16 cellular contexts compared by ENCODE assay signal in genomic region chr6:165181951-165182414, GRCh38.
DNase-seq lines count a peak whose midpoint lies in the region; ATAC-seq, FAIRE-seq and TF ChIP-seq lines count a peak whose summit lies in the region.
"Had no signal": no experiment of that assay in that cellular context is flagged by ENCODE, and none has a peak within 500 bp of the region (broad histone marks: within the 10 kb centered on the region; RNA-seq: fewer than 3 reads in every experiment).

No MANE protein-coding gene starts in this region.

- no peak for FAIRE-seq in D721Med (lab: Jason Lieb, UNC)
- FAIRE-seq: GM12892 had no signal

- peak; percentile 77 for DNase-seq in COLO829 (ENCODE audit: low spot score)
- DNase-seq in NCI-H2029 (lab: John Stamatoyannopoulos, UW) = peak; percentile 44
- peak; percentile 29 for DNase-seq in choroid plexus epithelial cell (ENCODE audit: low read depth)
- peak; percentile 62 for DNase-seq in myocyte (ENCODE audit: low read depth)
- no peak for DNase-seq in NCI-H226
- no peak for DNase-seq in activated naive CD4-positive, alpha-beta T cell treated with anti-CD3 and anti-CD28 coated beads for 36 hours
- no peak for DNase-seq in D721Med (ENCODE audit: insufficient read length, low spot score)
- DNase-seq: activated CD4-positive, alpha-beta memory T cell treated with anti-CD3 and anti-CD28 coated beads for 36 hours; activated naive CD4-positive, alpha-beta T cell; Caco-2; NCI-H1417 treated with DMSO at 0.1 percent for 48 hours; T-helper 17 cell had no signal

- no peak overlapping the region for H3K27ac Mint-ChIP-seq in activated naive CD4-positive, alpha-beta T cell treated with anti-CD3 and anti-CD28 coated beads for 36 hours
- H3K27ac Mint-ChIP-seq: activated CD4-positive, alpha-beta memory T cell treated with anti-CD3 and anti-CD28 coated beads for 36 hours; T-helper 17 cell had no signal

- H3K4me3 ChIP-seq in choroid plexus epithelial cell (ENCODE audit: low read depth, low read length) = no peak overlapping the region
- H3K4me3 ChIP-seq: mucosa of descending colon, skin epidermis had no signal

- no peak for ATAC-seq in GM21367 (IDR thresholded peaks at IDR 0.05; ENCODE audit: unreplicated experiment)
- ATAC-seq: mucosa of descending colon, T-helper 17 cell had no signal

- no peaks in the 10 kb centered on the region for H3K4me1 Mint-ChIP-seq in activated naive CD4-positive, alpha-beta T cell treated with anti-CD3 and anti-CD28 coated beads for 36 hours (ENCODE audit: low read depth)
- H3K4me1 Mint-ChIP-seq: T-helper 17 cell had no signal

- H3K27me3 Mint-ChIP-seq in activated naive CD4-positive, alpha-beta T cell treated with anti-CD3 and anti-CD28 coated beads for 36 hours (ENCODE audit: low read depth) = no peaks in the 10 kb centered on the region
- H3K27me3 Mint-ChIP-seq: activated CD4-positive, alpha-beta memory T cell treated with anti-CD3 and anti-CD28 coated beads for 36 hours; T-helper 17 cell had no signal

- TF ChIP-seq CTCF in choroid plexus epithelial cell (conservative IDR thresholded peaks at IDR 0.05; ENCODE audit: low read depth, low read length) (no peak), D721Med (IDR thresholded peaks at IDR 0.05; ENCODE audit: insufficient read depth, missing control alignments) (no peak)

- no peaks in the 10 kb centered on the region for H3K36me3 Mint-ChIP-seq in activated naive CD4-positive, alpha-beta T cell treated with anti-CD3 and anti-CD28 coated beads for 36 hours (ENCODE audit: low read depth)
- H3K36me3 Mint-ChIP-seq: activated CD4-positive, alpha-beta memory T cell treated with anti-CD3 and anti-CD28 coated beads for 36 hours had no signal

- intact Hi-C loops in activated naive CD4-positive, alpha-beta T cell treated with anti-CD3 and anti-CD28 coated beads for 36 hours (cut with micrococcal nuclease) = no loop called here

- peaks cover 15% of the 10 kb centered on the region for H3K9me3 Mint-ChIP-seq in activated naive CD4-positive, alpha-beta T cell treated with anti-CD3 and anti-CD28 coated beads for 36 hours

- H3K4me3 Mint-ChIP-seq in activated naive CD4-positive, alpha-beta T cell treated with anti-CD3 and anti-CD28 coated beads for 36 hours = no peak overlapping the region
- H3K4me3 Mint-ChIP-seq: activated CD4-positive, alpha-beta memory T cell treated with anti-CD3 and anti-CD28 coated beads for 36 hours; T-helper 17 cell had no signal

- CTCF ChIA-PET in activated naive CD4-positive, alpha-beta T cell treated with anti-CD3 and anti-CD28 coated beads for 36 hours (lab: Charles Lee) = no interaction called here

Comparison
In these comparisons a context has a peak if more than half of its experiments do, and no peak if none do; other contexts are left out.
1. DNase-seq: peak in COLO829 (single experiment), NCI-H2029 (single experiment), choroid plexus epithelial cell (single experiment) and myocyte (single experiment); none in NCI-H226 (single experiment), activated naive CD4-positive, alpha-beta T cell treated with anti-CD3 and anti-CD28 coated beads for 36 hours (single experiment) and D721Med (single experiment).